In genomic region chr19:13078897-13079541, GRCh38 we compare ENCODE assay signal across 12 cellular contexts. TPM values are rescaled to one million over a fixed set of nuclear protein-coding genes. Genes with fewer than 3 reads are reported as not detected.
DNase-seq lines count a peak whose midpoint lies in the region; ATAC-seq and TF ChIP-seq lines count a peak whose summit lies in the region.
"Had no signal": no experiment of that assay in that cellular context is flagged by ENCODE, and none has a peak within 500 bp of the region (broad histone marks: within the 10 kb centered on the region; RNA-seq: fewer than 3 reads in every experiment).

No MANE protein-coding gene starts in this region.

- 54 to 58% methylated on average over 3 to 12 of the region's 12 CpGs for WGBS in testis, 2 donors

- no peaks in the 10 kb centered on the region for H3K36me3 ChIP-seq in testis (ENCODE audit: low read depth, missing control alignments)

- in situ Hi-C loops in GM13977 (cut with MboI; ENCODE audit: low pct_unique_long_range_greater_than_20kb, low sequenced_read_pairs, unreplicated experiment): no loop called here

- TF ChIP-seq CTCF in HL-60 (IDR thresholded peaks at IDR 0.05; ENCODE audit: insufficient read depth, low read length): no peak
- no peak for TF ChIP-seq CTCF in testis (IDR thresholded peaks at IDR 0.05)
- TF ChIP-seq CTCF in GM13977 (IDR thresholded peaks at IDR 0.05; ENCODE audit: extremely low read depth, insufficient read depth, missing control alignments): no peak

- H3K27ac ChIP-seq in HL-60 (replicated peaks): peak overlapping the region; percentile 60
- H3K27ac ChIP-seq in angular gyrus (ENCODE audit: low read depth, low read length): peak overlapping the region; percentile 92
- H3K27ac ChIP-seq in testis: peak overlapping the region; percentile 51 to 59

- intact Hi-C loops in left colon (cut with DNase I, micrococcal nuclease): no loop called here
- intact Hi-C loops in testis (cut with DNase I; ENCODE audit: low total_unique reads): no loop called here

- peak; percentile 41 for ATAC-seq in left colon
- ATAC-seq: naive thymus-derived CD4-positive, alpha-beta T cell had no signal

- peak; percentile 18 to 42 for DNase-seq in HL-60 (ENCODE audit: low read depth in 1 of 2, low spot score in 1 of 2)
- peak in 1 of 2 donors; percentile 58 for DNase-seq in left colon
- DNase-seq in testis: no peak
- no peak for DNase-seq in stimulated activated CD4-positive, alpha-beta T cell treated with anti-CD3 and anti-CD28 coated beads, Interleukin-2, amount 100 ng/mL, for 48 hours
- DNase-seq in AG20443 (ENCODE audit: low spot score): no peak
- DNase-seq in GM13977 (ENCODE audit: low spot score): no peak
- DNase-seq in GF-D8 (lab: John Stamatoyannopoulos, UW): no peak
- DNase-seq: activated CD8-positive, alpha-beta memory T cell treated with anti-CD3 and anti-CD28 coated beads, Interleukin-2, amount 50 U/mL, for 4 hours; naive thymus-derived CD4-positive, alpha-beta T cell; T-cell had no signal

- H3K27me3 ChIP-seq in HL-60 (ENCODE audit: insufficient read depth, poor library complexity, severe bottlenecking) (no peaks in the 10 kb centered on the region), testis (no peaks in the 10 kb centered on the region)

- no peak for TF ChIP-seq POLR2A in testis (IDR thresholded peaks at IDR 0.05)

- H3K4me1 ChIP-seq in testis: peaks cover 40% of the 10 kb centered on the region

- no peak overlapping the region for H3K4me3 ChIP-seq in HL-60 (replicated peaks; ENCODE audit: insufficient read depth, low read length)
- H3K4me3 ChIP-seq in testis: no peak overlapping the region

- no peaks in the 10 kb centered on the region for H3K9me3 ChIP-seq in testis

RNA-seq across cellular contexts. Expression of gene LYL1, which starts 23.6 kb away (rescaled TPM):
- 1 to 10 TPM; 2.0 to 4.5 TPM for total RNA-seq in left colon
- total RNA-seq in testis: 10 to 100 TPM; 15.9 to 35.8 TPM
- polyA plus RNA-seq in testis (ENCODE audit: insufficient read depth, low read depth, low replicate concordance): 21.9 TPM
- total RNA-seq: HT1080 had no signal

RNA-seq across cellular contexts. Expression of gene TRMT1, which starts 37.5 kb away (rescaled TPM):
- total RNA-seq in left colon (10 to 100 TPM; 22.0 to 23.6 TPM), testis (10 to 100 TPM; 44.8 to 50.0 TPM)
- polyA plus RNA-seq in testis (ENCODE audit: insufficient read depth, low read depth, low replicate concordance): 35.9 TPM

RNA-seq across cellular contexts. Expression of gene NACC1, which starts 39.0 kb away (rescaled TPM):
- total RNA-seq in left colon: 10 to 100 TPM; 56.1 to 67.2 TPM
- 100 to 1,000 TPM in 1 of 2 donors, 10 to 100 TPM in 1; 75.9 to 102 TPM for total RNA-seq in testis
- polyA plus RNA-seq in testis (ENCODE audit: insufficient read depth, low read depth, low replicate concordance): 38.2 TPM

Comparison
In these comparisons a context has a peak if more than half of its experiments do, and no peak if none do; other contexts are left out.
1. DNase-seq: peak in HL-60 (2 of 2); none in testis (single experiment), stimulated activated CD4-positive, alpha-beta T cell treated with anti-CD3 and anti-CD28 coated beads, Interleukin-2, amount 100 ng/mL, for 48 hours (0 of 2), AG20443 (single experiment), GM13977 (single experiment) and GF-D8 (single experiment).
2. Peak in every context shown above with its lines, with median percentiles within 50 percentile points of each other: H3K27ac ChIP-seq.